In genomic region chr4:6608758-6609414, GRCh38 we compare ENCODE assay signal across 1 cellular context.
TF ChIP-seq lines count a peak whose summit lies in the region.

No MANE protein-coding gene starts in this region.

TF ChIP-seq in SK-N-SH treated with all-trans-retinoic acid at 6 μM for 48 hours, 23 proteins besides CTCF, POLR2A, EP300 and RAD21 (continued from another document):
- TF ChIP-seq, protein P1, sequence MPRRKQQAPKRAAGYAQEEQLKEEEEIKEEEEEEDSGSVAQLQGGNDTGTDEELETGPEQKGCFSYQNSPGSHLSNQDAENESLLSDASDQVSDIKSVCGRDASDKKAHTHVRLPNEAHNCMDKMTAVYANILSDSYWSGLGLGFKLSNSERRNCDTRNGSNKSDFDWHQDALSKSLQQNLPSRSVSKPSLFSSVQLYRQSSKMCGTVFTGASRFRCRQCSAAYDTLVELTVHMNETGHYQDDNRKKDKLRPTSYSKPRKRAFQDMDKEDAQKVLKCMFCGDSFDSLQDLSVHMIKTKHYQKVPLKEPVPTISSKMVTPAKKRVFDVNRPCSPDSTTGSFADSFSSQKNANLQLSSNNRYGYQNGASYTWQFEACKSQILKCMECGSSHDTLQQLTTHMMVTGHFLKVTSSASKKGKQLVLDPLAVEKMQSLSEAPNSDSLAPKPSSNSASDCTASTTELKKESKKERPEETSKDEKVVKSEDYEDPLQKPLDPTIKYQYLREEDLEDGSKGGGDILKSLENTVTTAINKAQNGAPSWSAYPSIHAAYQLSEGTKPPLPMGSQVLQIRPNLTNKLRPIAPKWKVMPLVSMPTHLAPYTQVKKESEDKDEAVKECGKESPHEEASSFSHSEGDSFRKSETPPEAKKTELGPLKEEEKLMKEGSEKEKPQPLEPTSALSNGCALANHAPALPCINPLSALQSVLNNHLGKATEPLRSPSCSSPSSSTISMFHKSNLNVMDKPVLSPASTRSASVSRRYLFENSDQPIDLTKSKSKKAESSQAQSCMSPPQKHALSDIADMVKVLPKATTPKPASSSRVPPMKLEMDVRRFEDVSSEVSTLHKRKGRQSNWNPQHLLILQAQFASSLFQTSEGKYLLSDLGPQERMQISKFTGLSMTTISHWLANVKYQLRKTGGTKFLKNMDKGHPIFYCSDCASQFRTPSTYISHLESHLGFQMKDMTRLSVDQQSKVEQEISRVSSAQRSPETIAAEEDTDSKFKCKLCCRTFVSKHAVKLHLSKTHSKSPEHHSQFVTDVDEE (CRISPR knock-in tag; IDR thresholded peaks at IDR 0.05): no peak
- TF ChIP-seq PPARA (CRISPR knock-in tag; IDR thresholded peaks at IDR 0.05; ENCODE audit: borderline replicate concordance): no peak
- TF ChIP-seq ZC3H10 (CRISPR knock-in tag; IDR thresholded peaks at IDR 0.05): no peak
TF ChIP-seq in SK-N-SH treated with all-trans-retinoic acid at 6 μM for 48 hours: peak in this region for 0.
